Comparison of ENCODE assay signal across 12 cellular contexts in genomic region chr20:62876826-62877728, GRCh38. TPM values are rescaled to one million over a fixed set of nuclear protein-coding genes. Genes with fewer than 3 reads are reported as not detected.
A peak's percentile ranks its signal among the peaks of the same experiment; 100 is the strongest.
DNase-seq lines count a peak whose midpoint lies in the region; ATAC-seq and TF ChIP-seq lines count a peak whose summit lies in the region.
"Had no signal": no experiment of that assay in that cellular context is flagged by ENCODE, and none has a peak within 500 bp of the region (broad histone marks: within the 10 kb centered on the region; RNA-seq: fewer than 3 reads in every experiment).

No MANE protein-coding gene starts in this region.

- peaks cover 9% of the 10 kb centered on the region for H3K36me3 Mint-ChIP-seq in T-cell

- TF ChIP-seq POLR2A in ovary (IDR thresholded peaks at IDR 0.05), result no peak

- H3K27me3 Mint-ChIP-seq in T-cell, result no peaks in the 10 kb centered on the region

- no peak for DNase-seq in A673 (ENCODE audit: low spot score)
- no peak for DNase-seq in T-cell
- peak; percentile 93 for DNase-seq in Right ventricle myocardium superior
- peak; percentile 81 to 88 (median 86) for DNase-seq in ovary
- DNase-seq in NCI-H187 treated with DMSO at 0.1 percent for 48 hours (lab: John Stamatoyannopoulos, UW), result no peak
- DNase-seq in activated CD4-positive, CD25-positive, alpha-beta regulatory T cell treated with anti-CD3 and anti-CD28 coated beads, Interleukin-2, amount 50 U/mL, for 72 hours, result no peak
- no peak for DNase-seq in UCSD-AML1 (lab: John Stamatoyannopoulos, UW; ENCODE audit: unreplicated experiment)
- DNase-seq in RKO (ENCODE audit: low spot score), result no peak
- DNase-seq: activated CD4-positive, alpha-beta T cell treated with anti-CD3 and anti-CD28 coated beads, Interleukin-2, amount 50 U/mL, for 48 hours; AML-193; NCI-H1930 had no signal

- no peaks in the 10 kb centered on the region for H3K27me3 ChIP-seq in A673 (replicated peaks; ENCODE audit: insufficient read depth, low read depth, low read length, poor library complexity)
- H3K27me3 ChIP-seq in ovary, result no peaks in the 10 kb centered on the region

- POLR2A ChIA-PET in A673 (lab: Charles Lee; ENCODE audit: low non-redundant PET) (no interaction called here), T-cell (lab: Charles Lee) (no interaction called here)

- TF ChIP-seq EP300 in ovary (IDR thresholded peaks at IDR 0.05), result no peak

- H3K9me3 Mint-ChIP-seq in T-cell, result no peaks in the 10 kb centered on the region

- intact Hi-C loops in A673 (cut with micrococcal nuclease; ENCODE audit: unreplicated experiment), result loop anchor here (10.0 kb wide), 1 partner anchor 128 kb away; the partner anchor contains the start of gene BHLHE23
- intact Hi-C loops in Right ventricle myocardium superior (cut with DNase I), result no loop called here
- intact Hi-C loops in ovary (cut with DNase I), result loop anchor here in 2 of 4 donors (10.0 kb wide), 1 partner anchor 128 kb away; the partner anchor contains the start of gene BHLHE23 (in 2 of the 2)

- H3K4me1 Mint-ChIP-seq in T-cell, result peaks cover 16 to 30% (median 28%) of the 10 kb centered on the region in 3 donors

- peak overlapping the region in 1 of 3 donors; percentile 19 for H3K4me3 Mint-ChIP-seq in T-cell

- TF ChIP-seq CTCF in A673 (conservative IDR thresholded peaks at IDR 0.05; ENCODE audit: low read depth, low read length), result no peak
- TF ChIP-seq CTCF in ovary (IDR thresholded peaks at IDR 0.05), result no peak

- BruUV-seq in A673 (replicated peaks; lab: Mats Ljungman, UMichigan), result no TSS peak

- ATAC-seq in T-cell (replicated peaks in 1 of 4), result peak; percentile 23 to 35 (median 28)
- ATAC-seq in Right ventricle myocardium superior (ENCODE audit: poor library complexity), result peak; percentile 91

- H3K36me3 ChIP-seq in A673 (ENCODE audit: insufficient read depth, low read length, poor library complexity, severe bottlenecking) (peaks cover 12% of the 10 kb centered on the region), ovary (no peaks in the 10 kb centered on the region)

- peak overlapping the region; percentile 23 to 34 for H3K27ac Mint-ChIP-seq in T-cell

- CTCF ChIA-PET in A673 (lab: Charles Lee) (no interaction called here), T-cell (lab: Charles Lee) (no interaction called here)

- H3K4me1 ChIP-seq in A673 (ENCODE audit: insufficient read depth, low read length, poor library complexity, severe bottlenecking), result peaks cover 5% of the 10 kb centered on the region
- H3K4me1 ChIP-seq in ovary (ENCODE audit: insufficient read depth), result peaks cover 13% of the 10 kb centered on the region

- peak overlapping the region; percentile 64 for H3K27ac ChIP-seq in A673 (ENCODE audit: low read depth, low read length, poor library complexity, severe bottlenecking)
- peak overlapping the region; percentile 46 to 56 for H3K27ac ChIP-seq in ovary
- H3K27ac ChIP-seq: neutrophil had no signal

- H3K9me3 ChIP-seq in A673 (ENCODE audit: low read depth, low read length, poor library complexity, severe bottlenecking) (no peaks in the 10 kb centered on the region), ovary (no peaks in the 10 kb centered on the region)
- H3K9me3 ChIP-seq: neutrophil had no signal

- WGBS in ovary, 3 donors, result 50 to 59% (median 53%) methylated on average over 39 to 46 of the region's 46 CpGs

- H3K4me3 ChIP-seq in A673 (ENCODE audit: low read depth, low read length, poor library complexity, severe bottlenecking) (no peak overlapping the region), ovary (no peak overlapping the region)

RNA-seq across cellular contexts. Expression of gene TCFL5, which starts 15.5 kb away (rescaled TPM):
- total RNA-seq in A673 (2021), result 13.9 and 16.1 TPM in 2 replicates
- 10 to 100 TPM in 2 of 5 donors, 1 to 10 TPM in 3; 5.0 to 12.7 (median 8.5) TPM for total RNA-seq in T-cell
- total RNA-seq in Right ventricle myocardium superior, result 6.1 TPM
- total RNA-seq in ovary, result 10 to 100 TPM in 5 of 7 donors, 1 to 10 TPM in 2; 8.5 to 17.9 (median 15.0) TPM
- polyA plus RNA-seq in ovary, result 10 to 100 TPM in 1 of 2 donors, 1 to 10 TPM in 1; 8.1 to 10.5 TPM

RNA-seq across cellular contexts. Expression of gene DIDO1, which starts 49.2 kb away (rescaled TPM):
- total RNA-seq in A673 (2021), result 61.7 and 64.4 TPM in 2 replicates
- total RNA-seq in T-cell, result 100 to 1,000 TPM in 3 of 5 donors, 10 to 100 TPM in 2; 70.5 to 116 (median 113) TPM
- 32.3 TPM for total RNA-seq in Right ventricle myocardium superior
- 10 to 100 TPM; 49.4 to 82.2 (median 69.8) TPM for total RNA-seq in ovary
- polyA plus RNA-seq in ovary, result 10 to 100 TPM; 42.9 to 47.0 TPM

Comparison
In these comparisons a context has a peak if more than half of its experiments do, and no peak if none do; other contexts are left out.
1. DNase-seq: peak in Right ventricle myocardium superior (single experiment) and ovary (5 of 5); none in A673 (single experiment), T-cell (0 of 34), NCI-H187 treated with DMSO at 0.1 percent for 48 hours (single experiment), activated CD4-positive, CD25-positive, alpha-beta regulatory T cell treated with anti-CD3 and anti-CD28 coated beads, Interleukin-2, amount 50 U/mL, for 72 hours (single experiment), UCSD-AML1 (single experiment) and RKO (single experiment).